ENCODE assay signal across 9 cellular contexts in the genomic region with DNA sequence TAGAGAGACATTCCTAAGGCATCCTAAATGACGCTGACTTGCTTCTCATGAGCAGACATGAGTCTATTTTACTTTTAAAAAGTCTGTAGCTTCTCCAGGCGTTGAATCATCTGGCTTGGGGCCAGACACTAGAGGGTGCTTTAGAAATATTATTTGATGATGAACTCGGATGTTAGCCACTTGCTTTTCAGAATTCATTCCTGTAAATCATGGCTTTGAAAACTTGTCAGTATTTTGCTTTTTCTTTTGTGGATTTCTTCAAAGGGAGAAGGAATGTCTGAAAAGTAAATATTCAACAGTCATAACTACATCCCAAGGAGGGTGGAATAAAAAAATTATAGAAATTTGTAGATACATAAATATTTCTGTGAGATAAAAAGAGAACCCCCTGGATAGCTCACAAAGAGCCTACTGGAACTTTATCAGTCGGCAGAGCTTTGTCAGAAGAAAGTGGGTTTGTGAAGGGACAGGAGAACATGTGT.
A peak's percentile ranks its signal among the peaks of the same experiment; 100 is the strongest.
DNase-seq lines count a peak whose midpoint lies in the region; ATAC-seq, FAIRE-seq and TF ChIP-seq lines count a peak whose summit lies in the region.
"Had no signal": no experiment of that assay in that cellular context is flagged by ENCODE, and none has a peak within 500 bp of the region (broad histone marks: within the 10 kb centered on the region; RNA-seq: fewer than 3 reads in every experiment).

No MANE protein-coding gene starts in this region.

- H3K27ac Mint-ChIP-seq in neural progenitor cell (peak overlapping the region; percentile 69), type B pancreatic cell (no peak overlapping the region), T-cell (no peak overlapping the region)

- H3K9me1 ChIP-seq in endothelial cell of umbilical vein (replicated peaks; ENCODE audit: control insufficient read depth, extremely low read depth, insufficient read depth, low read length) = no peaks in the 10 kb centered on the region

- H3F3A ChIP-seq in neural progenitor cell (ENCODE audit: low read depth) = peaks cover 11% of the 10 kb centered on the region

- no peaks in the 10 kb centered on the region for H3K9me3 ChIP-seq in endothelial cell of umbilical vein (replicated peaks; ENCODE audit: control insufficient read depth, insufficient read depth, low read length)
- H3K9me3 ChIP-seq in neural progenitor cell (ENCODE audit: low read depth) = no peaks in the 10 kb centered on the region

- H3K4me1 Mint-ChIP-seq in neural progenitor cell (peaks cover 29% of the 10 kb centered on the region), type B pancreatic cell (ENCODE audit: unreplicated experiment) (peaks cover 5% of the 10 kb centered on the region), T-cell (no peaks in the 10 kb centered on the region)

- CTCF ChIA-PET in endothelial cell of umbilical vein (lab: Charles Lee) (no interaction called here), T-cell (lab: Charles Lee) (no interaction called here)

- H3K9me3 Mint-ChIP-seq in neural progenitor cell = no peaks in the 10 kb centered on the region
- no peaks in the 10 kb centered on the region for H3K9me3 Mint-ChIP-seq in type B pancreatic cell
- H3K9me3 Mint-ChIP-seq in T-cell = peaks cover 0 to 4% (median 0%) of the 10 kb centered on the region in 3 donors

- intact Hi-C loops in endothelial cell of umbilical vein (cut with micrococcal nuclease) = no loop called here

- H3K4me3 ChIP-seq in endothelial cell of umbilical vein (replicated peaks in 1 of 3; ENCODE audit: insufficient read depth in 1 of 3, low read depth in 1 of 3, low read length in 3 of 3) (no peak overlapping the region), neural progenitor cell (no peak overlapping the region)

- FAIRE-seq in endothelial cell of umbilical vein (lab: Jason Lieb, UNC) = no peak
- FAIRE-seq: GM18507 had no signal

- BruUV-seq in endothelial cell of umbilical vein (replicated peaks; lab: Mats Ljungman, UMichigan) = no TSS peak

- H3K27ac ChIP-seq in endothelial cell of umbilical vein (ENCODE audit: insufficient read depth, low read depth, low read length) (no peak overlapping the region), neural progenitor cell (no peak overlapping the region)

- H3K79me2 ChIP-seq in endothelial cell of umbilical vein (ENCODE audit: control insufficient read depth, insufficient read depth, low read length) = no peaks in the 10 kb centered on the region
- H3K79me2 ChIP-seq in neural progenitor cell (ENCODE audit: low read depth) = no peaks in the 10 kb centered on the region

- H3K27me3 Mint-ChIP-seq in neural progenitor cell (ENCODE audit: insufficient read depth, low read depth) (peaks cover 4% of the 10 kb centered on the region), type B pancreatic cell (no peaks in the 10 kb centered on the region), T-cell (no peaks in the 10 kb centered on the region)

- H2AFZ ChIP-seq in endothelial cell of umbilical vein (ENCODE audit: low read depth, low read length) = no peak overlapping the region
- H2AFZ ChIP-seq in neural progenitor cell (replicated peaks) = no peak overlapping the region

- H3K4me3 Mint-ChIP-seq in neural progenitor cell (no peak overlapping the region), type B pancreatic cell (no peak overlapping the region), T-cell (no peak overlapping the region)

- TF ChIP-seq CTCF in endothelial cell of umbilical vein (IDR thresholded peaks at IDR 0.05; ENCODE audit: extremely low read depth in 1 of 2, insufficient read depth in 1 of 2, low read depth in 1 of 2, low read length in 2 of 2) (no peak), neural progenitor cell (IDR thresholded peaks at IDR 0.05) (no peak), type B pancreatic cell (conservative IDR thresholded peaks at IDR 0.05) (no peak)

- H3K4me2 ChIP-seq in endothelial cell of umbilical vein (ENCODE audit: insufficient read depth, low read length) (no peak overlapping the region), neural progenitor cell (peak overlapping the region; percentile 70)

- DNase-seq in COR-L47 (lab: John Stamatoyannopoulos, UW) (peak; percentile 15), NCI-H226 (peak; percentile 92), endothelial cell of umbilical vein (ENCODE audit: low read depth, low spot score) (peak; percentile 51), neural progenitor cell (ENCODE audit: low spot score) (no peak), type B pancreatic cell (ENCODE audit: extremely low spot score, unreplicated experiment) (no peak), CD1c-positive myeloid dendritic cell (ENCODE audit: extremely low spot score) (no peak), T-cell (no peak)
- no peak for DNase-seq in effector CD8-positive, alpha-beta T cell (lab: John Stamatoyannopoulos, UW)

- TF ChIP-seq POLR2A in endothelial cell of umbilical vein (IDR thresholded peaks at IDR 0.05; ENCODE audit: low read depth, low read length) = no peak

- H3K36me3 ChIP-seq in endothelial cell of umbilical vein (ENCODE audit: control insufficient read depth in 2 of 2, extremely low read depth in 1 of 2, insufficient read depth in 2 of 2, low read length in 2 of 2) (no peaks in the 10 kb centered on the region), neural progenitor cell (no peaks in the 10 kb centered on the region)

- dilution Hi-C loops in endothelial cell of umbilical vein (cut with MboI; ENCODE audit: extremely low pct_ligation_motif_present, low sequenced_read_pairs) = no loop called here

- H3K9ac ChIP-seq in endothelial cell of umbilical vein (replicated peaks; ENCODE audit: extremely low read depth, insufficient read depth, low read length) (no peak overlapping the region), neural progenitor cell (no peak overlapping the region)

- ATAC-seq in T-cell (replicated peaks in 1 of 4) = no peak

- POLR2A ChIA-PET in endothelial cell of umbilical vein (lab: Charles Lee) (no interaction called here), T-cell (lab: Charles Lee) (no interaction called here)

- H3K4me1 ChIP-seq in endothelial cell of umbilical vein (ENCODE audit: control insufficient read depth, extremely low read depth, insufficient read depth, low read length) (no peaks in the 10 kb centered on the region), neural progenitor cell (peaks cover 26% of the 10 kb centered on the region)

- no peaks in the 10 kb centered on the region for H4K20me1 ChIP-seq in endothelial cell of umbilical vein (replicated peaks; ENCODE audit: control insufficient read depth, extremely low read depth, insufficient read depth, low read length)
- H4K20me1 ChIP-seq in neural progenitor cell (ENCODE audit: low read depth) = no peaks in the 10 kb centered on the region

- no peaks in the 10 kb centered on the region for H3K27me3 ChIP-seq in endothelial cell of umbilical vein (ENCODE audit: control insufficient read depth in 2 of 2, insufficient read depth in 2 of 2, low read length in 2 of 2)
- H3K27me3 ChIP-seq in neural progenitor cell = no peaks in the 10 kb centered on the region

- H3K36me3 Mint-ChIP-seq in neural progenitor cell (no peaks in the 10 kb centered on the region), type B pancreatic cell (no peaks in the 10 kb centered on the region), T-cell (no peaks in the 10 kb centered on the region)

TF ChIP-seq in endothelial cell of umbilical vein, 7 proteins besides CTCF, POLR2A, EP300 and RAD21:
- TF ChIP-seq EZH2 (IDR thresholded peaks at IDR 0.05; ENCODE audit: borderline replicate concordance, low read depth, low read length, severe bottlenecking) (no peak), JUN (IDR thresholded peaks at IDR 0.05; ENCODE audit: borderline replicate concordance, insufficient read depth, insufficient read length, low read depth) (no peak), FOS (IDR thresholded peaks at IDR 0.05; ENCODE audit: borderline replicate concordance, insufficient read depth, low read length) (peak; percentile 33)

Comparison
In these comparisons a context has a peak if more than half of its experiments do, and no peak if none do; other contexts are left out.
1. DNase-seq: peak in COR-L47 (single experiment), NCI-H226 (single experiment) and endothelial cell of umbilical vein (single experiment); none in neural progenitor cell (single experiment), type B pancreatic cell (single experiment), CD1c-positive myeloid dendritic cell (single experiment), effector CD8-positive, alpha-beta T cell (single experiment) and T-cell (0 of 34).